19 cellular contexts compared by ENCODE assay signal in genomic region chr17:45735488-45735887, GRCh38. TPM values are rescaled to one million over a fixed set of nuclear protein-coding genes. Genes with fewer than 3 reads are reported as not detected.
A peak's percentile ranks its signal among the peaks of the same experiment; 100 is the strongest.
DNase-seq lines count a peak whose midpoint lies in the region; ATAC-seq, FAIRE-seq and TF ChIP-seq lines count a peak whose summit lies in the region.
"Had no signal": no experiment of that assay in that cellular context is flagged by ENCODE, and none has a peak within 500 bp of the region (broad histone marks: within the 10 kb centered on the region; RNA-seq: fewer than 3 reads in every experiment).

No MANE protein-coding gene starts in this region.

- no peaks in the 10 kb centered on the region for H3K36me3 ChIP-seq in IMR-90 (ENCODE audit: control insufficient read depth, insufficient read depth, low read length)
- no peaks in the 10 kb centered on the region for H3K36me3 ChIP-seq in bronchial epithelial cell (ENCODE audit: control insufficient read depth, insufficient read depth, low read length)

- H3K9me3 ChIP-seq in A549 (peaks cover 22% of the 10 kb centered on the region), IMR-90 (ENCODE audit: control insufficient read depth, insufficient read depth, low read length) (peaks cover 4% of the 10 kb centered on the region)

- H2BK15ac ChIP-seq in IMR-90 (ENCODE audit: low read depth, low read length): no peak overlapping the region

- TF ChIP-seq POLR2A in A549 (IDR thresholded peaks at IDR 0.05; ENCODE audit: low read length) (no peak), IMR-90 (IDR thresholded peaks at IDR 0.05; ENCODE audit: low read depth, low read length) (no peak)

- no peak for TF ChIP-seq EP300 in A549 (IDR thresholded peaks at IDR 0.05)

- H3K27me3 ChIP-seq in IMR-90 (ENCODE audit: control insufficient read depth, insufficient read depth, low read length): no peaks in the 10 kb centered on the region; the same call in none of the 2 replicates
- no peaks in the 10 kb centered on the region for H3K27me3 ChIP-seq in bronchial epithelial cell (ENCODE audit: control insufficient read depth, insufficient read depth, low read length)

- no peak for FAIRE-seq in A549 (lab: Jason Lieb, UNC)
- FAIRE-seq in bronchial epithelial cell (lab: Jason Lieb, UNC): no peak
- FAIRE-seq: G401.6, GM12892, GM19239 had no signal

- H3K27ac ChIP-seq in A549 (no peak overlapping the region), IMR-90 (ENCODE audit: insufficient read depth, low read length) (no peak overlapping the region)

- no peak overlapping the region for H2AK9ac ChIP-seq in IMR-90 (replicated peaks; ENCODE audit: low read depth, low read length, poor library complexity)

- no peak overlapping the region for H3K4ac ChIP-seq in IMR-90 (ENCODE audit: low read depth, low read length)

- H3K23ac ChIP-seq in IMR-90 (ENCODE audit: low read depth, low read length): no peak overlapping the region

- intact Hi-C loops in IMR-90 (cut with micrococcal nuclease) (no loop called here), posterior cingulate gyrus (cut with DNase I) (no loop called here)

- H3K4me2 ChIP-seq in A549 (no peak overlapping the region), IMR-90 (ENCODE audit: low read depth, low read length) (no peak overlapping the region)
- H3K4me2 ChIP-seq: GM23338 had no signal

- no peak overlapping the region for H3K18ac ChIP-seq in IMR-90 (ENCODE audit: low read depth, low read length)

- no peak overlapping the region for H3K9ac ChIP-seq in IMR-90 (ENCODE audit: low read depth, low read length)

- no peak for ATAC-seq in A549
- no peak for ATAC-seq in IMR-90 (ENCODE audit: low read depth)
- ATAC-seq in HG03175 (IDR thresholded peaks at IDR 0.05; ENCODE audit: unreplicated experiment): no peak
- ATAC-seq: GM23338, HCT116 had no signal

- H3K79me1 ChIP-seq in IMR-90 (ENCODE audit: low read depth in 1 of 2, low read length in 2 of 2): no peaks in the 10 kb centered on the region

- no peak overlapping the region for H3K56ac ChIP-seq in IMR-90 (ENCODE audit: extremely low read depth, insufficient read depth, low read length)

- no peak overlapping the region for H2BK20ac ChIP-seq in IMR-90 (ENCODE audit: low read depth, low read length)

- CTCF ChIA-PET in A549 (lab: Yijun Ruan, JAX) (no interaction called here), IMR-90 (lab: Yijun Ruan, JAX) (no interaction called here)

- no peak overlapping the region for H4K8ac ChIP-seq in IMR-90 (ENCODE audit: low read depth in 2 of 2, low read length in 2 of 2)

- in situ Hi-C loops in IMR-90 (cut with MboI; ENCODE audit: low sequenced_read_pairs): no loop called here

- BruUV-seq in IMR-90 (replicated peaks; lab: Mats Ljungman, UMichigan): no TSS peak

- H3K4me3 ChIP-seq in A549: no peak overlapping the region
- H3K4me3 ChIP-seq in IMR-90 (ENCODE audit: insufficient read depth, low read depth, low read length): no peak overlapping the region
- H3K4me3 ChIP-seq in bronchial epithelial cell (ENCODE audit: low read depth, low read length): no peak overlapping the region
- H3K4me3 ChIP-seq: GM23338 had no signal

- dilution Hi-C loops in IMR-90 (cut with HindIII; ENCODE audit: low sequenced_read_pairs, unreplicated experiment): no loop called here

- no peak overlapping the region for H3K14ac ChIP-seq in IMR-90 (replicated peaks; ENCODE audit: low read depth, low read length)

- no peak overlapping the region for H2AFZ ChIP-seq in IMR-90 (replicated peaks; ENCODE audit: low read length, poor library complexity)
- H2AFZ ChIP-seq: GM23338 had no signal

- 0% methylated on average over 1 of the region's 1 CpG for WGBS in A549 (ENCODE audit: missing lambda C conversion rate)
- no CpG with 5 or more reads among the region's 1 CpG for WGBS in IMR-90 (ENCODE audit: extremely low coverage in 2 of 2, insufficient read length in 1 of 2), 2 experiments

- H3K9me1 ChIP-seq in IMR-90 (ENCODE audit: insufficient read depth, low read length): no peaks in the 10 kb centered on the region

- H4K5ac ChIP-seq in IMR-90 (ENCODE audit: low read depth, low read length): no peak overlapping the region

- no peak for DNase-seq in A549 (ENCODE audit: low read depth in 1 of 2, low spot score in 1 of 2)
- no peak for DNase-seq in IMR-90
- DNase-seq in bronchial epithelial cell (ENCODE audit: low read depth): peak; percentile 4
- no peak for DNase-seq in cerebellum (ENCODE audit: low spot score)
- DNase-seq in posterior cingulate gyrus: no peak
- DNase-seq: 8988T; C1 segment of cervical spinal cord; Caco-2; CD4-positive, alpha-beta memory T cell; DMS153; DND-41 had no signal

- TF ChIP-seq RAD21 in A549 (conservative IDR thresholded peaks at IDR 0.05 in 1 of 2, IDR thresholded peaks at IDR 0.05 in 1 of 2) (no peak), IMR-90 (IDR thresholded peaks at IDR 0.05; ENCODE audit: low read length) (no peak)

- TF ChIP-seq CTCF in A549 (IDR thresholded peaks at IDR 0.05): no peak
- no peak for TF ChIP-seq CTCF in IMR-90 (conservative IDR thresholded peaks at IDR 0.05; ENCODE audit: low read depth, low read length)
- TF ChIP-seq CTCF in bronchial epithelial cell (IDR thresholded peaks at IDR 0.05; ENCODE audit: insufficient read depth, low read length, severe bottlenecking): no peak

- H4K91ac ChIP-seq in IMR-90 (ENCODE audit: insufficient read depth, low read depth, low read length): no peak overlapping the region

- H4K20me1 ChIP-seq in IMR-90 (ENCODE audit: insufficient read depth, low read length): no peaks in the 10 kb centered on the region

- H2AK5ac ChIP-seq in IMR-90 (ENCODE audit: low read depth, low read length): no peak overlapping the region

- no peak overlapping the region for H2BK120ac ChIP-seq in IMR-90 (ENCODE audit: low read depth, low read length)

- no peak overlapping the region for H2BK5ac ChIP-seq in IMR-90 (ENCODE audit: low read depth, low read length, poor library complexity, severe bottlenecking)

- no peaks in the 10 kb centered on the region for H3K4me1 ChIP-seq in A549
- no peaks in the 10 kb centered on the region for H3K4me1 ChIP-seq in IMR-90 (ENCODE audit: control insufficient read depth, insufficient read depth, low read length)

- POLR2A ChIA-PET in A549 (lab: Yijun Ruan, JAX): no interaction called here
- POLR2A ChIA-PET in IMR-90 (lab: Charles Lee; ENCODE audit: unreplicated experiment): no interaction called here

TF ChIP-seq in A549, 52 proteins besides CTCF, POLR2A, EP300 and RAD21:
- TF ChIP-seq EHMT2 (IDR thresholded peaks at IDR 0.05; ENCODE audit: low read depth): no peak
- TF ChIP-seq NR3C1 (IDR thresholded peaks at IDR 0.05): no peak
- no peak for TF ChIP-seq E2F6 (IDR thresholded peaks at IDR 0.05; ENCODE audit: borderline replicate concordance, low read depth)
- TF ChIP-seq CBX2 (IDR thresholded peaks at IDR 0.05; ENCODE audit: borderline replicate concordance, low read depth): no peak
- no peak for TF ChIP-seq ZSCAN20 (CRISPR knock-in tag; IDR thresholded peaks at IDR 0.05)
- TF ChIP-seq MAFK (IDR thresholded peaks at IDR 0.05; ENCODE audit: partially characterized antibody): peak; percentile 86
TF ChIP-seq in A549: peak in this region for 1.

TF ChIP-seq in IMR-90, 13 proteins besides CTCF, POLR2A, EP300 and RAD21:
- no peak for TF ChIP-seq ELK1 (IDR thresholded peaks at IDR 0.05; ENCODE audit: borderline replicate concordance, low read depth, low read length)
- TF ChIP-seq MAFK (IDR thresholded peaks at IDR 0.05; ENCODE audit: low read depth, low read length): peak; percentile 38; the same call in 1 of the 2 replicates

RNA-seq across cellular contexts. Expression of gene CRHR1, which starts 48.6 kb away (rescaled TPM):
- 0.09 TPM in 1 of 2 replicates, not detected in the other for polyA plus RNA-seq in A549 (2011; rRNA removed)
- polyA plus RNA-seq in A549 (2012; cell fraction: cytosol; rRNA removed): 0.04 and 0.08 TPM in 2 replicates
- polyA plus RNA-seq in A549 (2012; cell fraction: nucleus; rRNA removed): 0.05 and 0.10 TPM in 2 replicates
- 0.12 TPM in 1 of 3 replicates, not detected in the others for polyA plus RNA-seq in A549 (2017; fragmentation: RNase III; extraction: RNeasy Plus Mini Kit Qiagen cat#74134 plus additional on column Dnase treatment)
- not detected in 2 replicates for polyA minus RNA-seq in A549 (2011; rRNA and poly(A)+ RNA removed)
- not detected in 2 replicates for total RNA-seq in IMR-90 (2012; rRNA removed)
- polyA plus RNA-seq in IMR-90 (2012; rRNA removed): not detected in 2 replicates
- not detected in 2 replicates for polyA plus RNA-seq in IMR-90 (2012; cell fraction: cytosol; rRNA removed)
- polyA plus RNA-seq in IMR-90 (2012; cell fraction: nucleus; rRNA removed; ENCODE audit: low replicate concordance): not detected in 2 replicates
- not detected in 2 replicates for total RNA-seq in bronchial epithelial cell
- 7.5 TPM for total RNA-seq in cerebellum
- total RNA-seq: A673; Caco-2; CD4-positive, alpha-beta memory T cell had no signal
- polyA plus RNA-seq: BJ; CD4-positive, alpha-beta memory T cell had no signal
